ENCODE assay signal across 8 cellular contexts in genomic region chr16:15682105-15682570, GRCh38. TPM values are rescaled to one million over a fixed set of nuclear protein-coding genes. Genes with fewer than 3 reads are reported as not detected.
DNase-seq lines count a peak whose midpoint lies in the region; ATAC-seq lines count a peak whose summit lies in the region.

No MANE protein-coding gene starts in this region.

- peak; percentile 16 for DNase-seq in NK-92 treated with Interleukin-12 subunit alpha and Interleukin-12 subunit beta, amount 100 ng/mL, for 24 hours (lab: John Stamatoyannopoulos, UW)
- DNase-seq in NK-92 (lab: John Stamatoyannopoulos, UW; ENCODE audit: unreplicated experiment) (no peak), NCI-H460 (ENCODE audit: extremely low read depth, low read depth) (peak; percentile 80), glomerular endothelial cell (ENCODE audit: extremely low read depth, low read depth, low spot score) (peak; percentile 52)
- DNase-seq in stimulated activated CD4-positive, alpha-beta T cell treated with anti-CD3 and anti-CD28 coated beads, Interleukin-2, amount 100 ng/mL, for 24 hours, result peak; percentile 48 to 50

- H3K9me3 Mint-ChIP-seq in activated T-helper 17 cell treated with anti-CD3 and anti-CD28 coated beads, Interleukin-2, amount 50 U/mL, for 72 hours, result no peaks in the 10 kb centered on the region

- H3K36me3 Mint-ChIP-seq in activated T-helper 17 cell treated with anti-CD3 and anti-CD28 coated beads, Interleukin-2, amount 50 U/mL, for 72 hours (ENCODE audit: low read depth), result peaks cover 96% of the 10 kb centered on the region

- no peaks in the 10 kb centered on the region for H3K4me1 Mint-ChIP-seq in activated T-helper 17 cell treated with anti-CD3 and anti-CD28 coated beads, Interleukin-2, amount 50 U/mL, for 72 hours

- ATAC-seq in activated T-helper 17 cell treated with anti-CD3 and anti-CD28 coated beads, Interleukin-2, amount 50 U/mL, for 72 hours (replicated peaks), result peak; percentile 80
- ATAC-seq in HG02678 (IDR thresholded peaks at IDR 0.05; ENCODE audit: unreplicated experiment) (no peak), HG03159 (IDR thresholded peaks at IDR 0.05; ENCODE audit: unreplicated experiment) (no peak)

- H3K27me3 Mint-ChIP-seq in activated T-helper 17 cell treated with anti-CD3 and anti-CD28 coated beads, Interleukin-2, amount 50 U/mL, for 72 hours, result no peaks in the 10 kb centered on the region

- no peak overlapping the region for H3K4me3 Mint-ChIP-seq in activated T-helper 17 cell treated with anti-CD3 and anti-CD28 coated beads, Interleukin-2, amount 50 U/mL, for 72 hours

- H3K27ac Mint-ChIP-seq in activated T-helper 17 cell treated with anti-CD3 and anti-CD28 coated beads, Interleukin-2, amount 50 U/mL, for 72 hours, result no peak overlapping the region

RNA-seq across cellular contexts. Expression of gene NDE1, which starts 32.1 kb away (rescaled TPM):
- 96.7 and 103 TPM in 2 replicates for total RNA-seq in NCI-H460 (2014; rRNA removed; shearing (Covaris generic))
- 39.1 and 42.8 TPM in 2 replicates for polyA plus RNA-seq in NCI-H460 (2014; cell fraction: nucleus; rRNA removed)
- 100 to 1,000 TPM; 112 to 117 TPM for total RNA-seq in activated T-helper 17 cell treated with anti-CD3 and anti-CD28 coated beads, Interleukin-2, amount 50 U/mL, for 72 hours
- total RNA-seq in glomerular endothelial cell, result 44.1 and 50.6 TPM in 2 replicates

RNA-seq across cellular contexts. Expression of gene MARF1, which starts 39.2 kb away (rescaled TPM):
- total RNA-seq in NCI-H460 (2014; rRNA removed; shearing (Covaris generic)), result 22.2 and 22.7 TPM in 2 replicates
- polyA plus RNA-seq in NCI-H460 (2014; cell fraction: nucleus; rRNA removed), result 9.0 and 12.6 TPM in 2 replicates
- 100 to 1,000 TPM in 1 of 2 donors, 10 to 100 TPM in 1; 85.0 to 120 TPM for total RNA-seq in activated T-helper 17 cell treated with anti-CD3 and anti-CD28 coated beads, Interleukin-2, amount 50 U/mL, for 72 hours
- 19.1 and 25.4 TPM in 2 replicates for total RNA-seq in glomerular endothelial cell
